In the genomic region with DNA sequence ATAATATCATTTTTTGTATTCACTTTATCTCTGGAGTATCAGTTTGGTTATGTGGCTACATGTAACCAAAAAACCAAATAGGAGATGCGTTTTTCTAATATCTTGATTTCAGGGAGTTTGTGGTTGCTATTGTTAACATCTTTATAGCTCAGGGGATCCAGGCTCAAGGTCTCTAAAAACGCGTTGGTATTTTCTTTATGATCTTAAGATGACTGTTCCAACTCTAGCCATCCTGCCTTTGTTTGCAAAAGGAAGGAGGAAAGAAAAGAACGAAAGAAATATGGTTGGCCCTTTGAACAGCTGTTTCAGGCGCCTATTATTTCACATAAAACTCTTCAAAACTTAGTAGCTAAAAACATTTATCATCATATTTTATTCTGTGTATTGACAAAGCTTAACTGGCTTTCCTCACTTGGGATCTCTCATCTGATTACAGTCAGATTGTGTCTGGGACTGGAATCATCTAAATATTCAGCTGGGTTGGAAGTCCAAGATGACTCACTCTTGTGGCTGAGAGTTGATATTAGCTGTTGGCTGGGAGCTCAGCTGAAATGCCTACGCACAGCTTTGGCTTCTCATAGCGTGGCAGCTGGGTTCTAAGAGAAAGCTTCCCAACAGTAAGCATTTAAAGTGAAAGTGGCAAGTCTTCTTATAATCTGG, we compare ENCODE assay signal across 9 cellular contexts.
DNase-seq lines count a peak whose midpoint lies in the region; ATAC-seq, FAIRE-seq and TF ChIP-seq lines count a peak whose summit lies in the region.
"Had no signal": no experiment of that assay in that cellular context is flagged by ENCODE, and none has a peak within 500 bp of the region (broad histone marks: within the 10 kb centered on the region; RNA-seq: fewer than 3 reads in every experiment).

No MANE protein-coding gene starts in this region.

- intact Hi-C loops in pancreas (cut with DNase I) (no loop called here), OCI-LY7 (cut with micrococcal nuclease; ENCODE audit: unreplicated experiment) (no loop called here)

- H3K27ac ChIP-seq in fibroblast of lung (ENCODE audit: insufficient read depth, low read length) (no peak overlapping the region), pancreas (peak overlapping the region; percentile 22 to 82 (median 58)), OCI-LY7 (ENCODE audit: low read depth, low read length, poor library complexity, severe bottlenecking) (no peak overlapping the region)

- CTCF ChIA-PET in OCI-LY7 (lab: Charles Lee; ENCODE audit: unreplicated experiment) = no interaction called here

- H3K79me2 ChIP-seq in fibroblast of lung (ENCODE audit: control insufficient read depth, insufficient read depth, low read length) (no peaks in the 10 kb centered on the region), OCI-LY7 (ENCODE audit: insufficient read depth, low read depth, low read length) (no peaks in the 10 kb centered on the region)

- H4K20me1 ChIP-seq in fibroblast of lung (ENCODE audit: control insufficient read depth, extremely low read depth, insufficient read depth, low read length) (no peaks in the 10 kb centered on the region), OCI-LY7 (ENCODE audit: insufficient read depth, low read length) (no peaks in the 10 kb centered on the region; the same call in 1 of the 2 replicates)

- H3K4me3 ChIP-seq in fibroblast of lung (replicated peaks in 1 of 4; ENCODE audit: control extremely low read depth in 1 of 4, insufficient read depth in 1 of 4, low read depth in 3 of 4, low read length in 4 of 4) (peak overlapping the region in 2 of 4 experiments; percentile 29 to 30), pancreas (peak overlapping the region in 1 of 4 donors; percentile 21), OCI-LY7 (ENCODE audit: low read depth, low read length, poor library complexity, severe bottlenecking) (no peak overlapping the region)

- H3K36me3 ChIP-seq in fibroblast of lung (ENCODE audit: control insufficient read depth, insufficient read depth, low read length) (no peaks in the 10 kb centered on the region), pancreas (no peaks in the 10 kb centered on the region), OCI-LY7 (ENCODE audit: insufficient read depth, low read length) (no peaks in the 10 kb centered on the region)

- H3K4me2 ChIP-seq in fibroblast of lung (ENCODE audit: extremely low read depth, insufficient read depth, low read length) = peak overlapping the region; percentile 56
- no peak overlapping the region for H3K4me2 ChIP-seq in OCI-LY7 (ENCODE audit: low read length)

- no peak for TF ChIP-seq CTCF in fibroblast of lung (conservative IDR thresholded peaks at IDR 0.05 in 1 of 2, IDR thresholded peaks at IDR 0.05 in 1 of 2; ENCODE audit: low read depth in 1 of 2, low read length in 2 of 2)
- TF ChIP-seq CTCF in pancreas (IDR thresholded peaks at IDR 0.05) = no peak
- TF ChIP-seq CTCF in OCI-LY7 (conservative IDR thresholded peaks at IDR 0.05; ENCODE audit: low read length) = no peak
- TF ChIP-seq CTCF in GM13977 (IDR thresholded peaks at IDR 0.05; ENCODE audit: extremely low read depth, insufficient read depth, missing control alignments) = no peak

- POLR2A ChIA-PET in OCI-LY7 (lab: Charles Lee) = interaction anchor here (1.0 kb wide), 1 partner anchor 13 kb away, joined by 3 read pairs; no protein-coding TSS in a partner anchor

- peak; percentile 91 for DNase-seq in Daoy (ENCODE audit: low read depth)
- DNase-seq in RPMI7951 (ENCODE audit: low read depth) = peak; percentile 91
- peak; percentile 97 to 98 for DNase-seq in fibroblast of lung (ENCODE audit: low read depth in 2 of 2)
- DNase-seq in pancreas = peak in 5 of 6 donors; percentile 35 to 84 (median 78)
- no peak for DNase-seq in OCI-LY7 (ENCODE audit: low spot score)
- no peak for DNase-seq in GM13977 (ENCODE audit: low spot score)
- DNase-seq: NCI-H526 treated with DMSO at 0.1 percent for 48 hours had no signal

- H2AFZ ChIP-seq in fibroblast of lung (ENCODE audit: low read length) (no peak overlapping the region), OCI-LY7 (ENCODE audit: low read length) (no peak overlapping the region)

- H3K9ac ChIP-seq in fibroblast of lung (ENCODE audit: insufficient read depth, low read length) = no peak overlapping the region

- in situ Hi-C loops in GM13977 (cut with MboI; ENCODE audit: low pct_unique_long_range_greater_than_20kb, low sequenced_read_pairs, unreplicated experiment) = no loop called here

- peak; percentile 78 for FAIRE-seq in pancreas (lab: Jason Lieb, UNC)

- BruUV-seq in OCI-LY7 (replicated peaks; lab: Mats Ljungman, UMichigan) = no TSS peak

- WGBS in pancreas, 2 donors = 32 to 39% methylated on average over 7 of the region's 7 CpGs

- H3K9me3 ChIP-seq in fibroblast of lung (ENCODE audit: control insufficient read depth, insufficient read depth, low read depth, low read length) (no peaks in the 10 kb centered on the region), pancreas (no peaks in the 10 kb centered on the region), OCI-LY7 (ENCODE audit: low read length) (no peaks in the 10 kb centered on the region)

- ATAC-seq in pancreas (peak; percentile 93 to 98 (median 97)), HG02763 (IDR thresholded peaks at IDR 0.05; ENCODE audit: unreplicated experiment) (no peak), HG03108 (IDR thresholded peaks at IDR 0.05; ENCODE audit: unreplicated experiment) (no peak)

- H3K9me2 ChIP-seq in OCI-LY7 (ENCODE audit: insufficient read depth, low read length) = no peaks in the 10 kb centered on the region

- H3K4me1 ChIP-seq in fibroblast of lung (ENCODE audit: control insufficient read depth, extremely low read depth, insufficient read depth, low read length) = no peaks in the 10 kb centered on the region
- peaks cover 0 to 15% (median 11%) of the 10 kb centered on the region in 3 donors for H3K4me1 ChIP-seq in pancreas
- no peaks in the 10 kb centered on the region for H3K4me1 ChIP-seq in OCI-LY7 (ENCODE audit: insufficient read depth, low read length, poor library complexity, severe bottlenecking)

- no peaks in the 10 kb centered on the region for H3K27me3 ChIP-seq in fibroblast of lung (ENCODE audit: control insufficient read depth, insufficient read depth, low read length)
- no peaks in the 10 kb centered on the region for H3K27me3 ChIP-seq in pancreas

Comparison
In these comparisons a context has a peak if more than half of its experiments do, and no peak if none do; other contexts are left out.
1. DNase-seq: peak in Daoy (single experiment), RPMI7951 (single experiment), fibroblast of lung (2 of 2) and pancreas (5 of 6); none in OCI-LY7 (single experiment) and GM13977 (single experiment).
2. H3K27ac ChIP-seq: peak in pancreas (4 of 4); none in fibroblast of lung (single experiment) and OCI-LY7 (single experiment).
3. ATAC-seq: peak in pancreas (4 of 4); none in HG02763 (single experiment) and HG03108 (single experiment).